In the genomic region with DNA sequence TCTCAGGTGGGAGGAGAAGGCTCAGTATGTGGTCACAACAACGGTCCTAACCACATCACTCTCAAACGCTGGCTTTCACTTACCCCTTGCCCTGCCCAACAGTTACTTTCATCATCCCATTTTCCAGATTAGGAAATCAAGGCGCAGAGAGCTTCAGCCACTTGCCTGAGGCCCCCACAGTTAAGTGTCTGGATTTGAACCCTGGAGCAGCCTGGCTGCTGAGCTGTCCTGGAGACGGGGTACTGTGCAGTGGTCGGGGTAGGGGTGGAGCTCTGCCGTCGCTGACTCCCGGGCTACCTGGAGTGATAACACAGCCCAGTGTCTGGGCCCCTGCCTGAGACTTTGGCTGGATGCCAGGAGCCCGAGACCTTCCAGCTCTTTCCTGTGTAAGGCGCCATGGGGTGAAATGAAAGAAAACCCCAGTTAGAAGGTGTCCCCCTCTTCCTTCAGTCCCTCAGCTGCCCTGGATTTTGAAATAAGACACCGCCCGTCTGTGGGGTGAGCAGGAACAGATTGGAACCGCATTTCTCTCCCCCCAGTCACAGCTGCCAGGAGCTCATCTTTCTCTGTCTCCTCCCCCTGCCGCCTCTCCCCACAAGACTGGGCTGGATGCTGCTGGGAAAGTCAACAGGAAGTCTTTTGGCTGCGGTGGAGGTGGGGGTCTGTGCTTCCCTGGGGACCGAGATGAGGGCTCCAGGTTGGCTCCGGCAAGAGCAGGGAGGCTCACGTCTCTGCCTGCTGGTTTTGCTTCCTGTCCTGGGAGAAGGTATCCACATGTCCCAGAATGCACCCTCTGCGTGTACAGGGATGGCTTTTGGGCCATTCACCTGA, we compare ENCODE assay signal across 9 cellular contexts.
DNase-seq lines count a peak whose midpoint lies in the region; ATAC-seq and TF ChIP-seq lines count a peak whose summit lies in the region.
"Had no signal": no experiment of that assay in that cellular context is flagged by ENCODE, and none has a peak within 500 bp of the region (broad histone marks: within the 10 kb centered on the region; RNA-seq: fewer than 3 reads in every experiment).

No MANE protein-coding gene starts in this region.

- H3K9me3 Mint-ChIP-seq in activated CD4-positive, alpha-beta T cell treated with anti-CD3 and anti-CD28 coated beads, Interleukin-2, amount 10 ng/mL, durations not matched to agents 24 days and 14 days, result no peaks in the 10 kb centered on the region
- H3K9me3 Mint-ChIP-seq in osteocyte (ENCODE audit: unreplicated experiment), result no peaks in the 10 kb centered on the region

- peaks cover 30 to 61% of the 10 kb centered on the region in 2 donors for H3K4me1 ChIP-seq in esophagus (ENCODE audit: control insufficient read depth in 2 of 2, insufficient read depth in 2 of 2, low read length in 1 of 2)

- intact Hi-C loops in activated CD4-positive, alpha-beta T cell treated with anti-CD3 and anti-CD28 coated beads, Interleukin-2, amount 10 ng/mL, durations not matched to agents 24 days and 14 days (cut with micrococcal nuclease), result no loop called here

- H3K4me1 Mint-ChIP-seq in activated CD4-positive, alpha-beta T cell treated with anti-CD3 and anti-CD28 coated beads, Interleukin-2, amount 10 ng/mL, durations not matched to agents 24 days and 14 days, result peaks cover 35% of the 10 kb centered on the region
- peaks cover 72% of the 10 kb centered on the region for H3K4me1 Mint-ChIP-seq in osteocyte (ENCODE audit: unreplicated experiment)

- ATAC-seq in activated CD4-positive, CD25-positive, alpha-beta regulatory T cell treated with anti-CD3 and anti-CD28 coated beads, Interleukin-2, amount 50 U/mL, for 24 hours, result peak; percentile 55 to 66
- ATAC-seq in GM21737 (IDR thresholded peaks at IDR 0.05; ENCODE audit: unreplicated experiment), result no peak

- peak overlapping the region; percentile 75 for H3K4me3 Mint-ChIP-seq in activated CD4-positive, alpha-beta T cell treated with anti-CD3 and anti-CD28 coated beads, Interleukin-2, amount 10 ng/mL, durations not matched to agents 24 days and 14 days
- H3K4me3 Mint-ChIP-seq in osteocyte (ENCODE audit: unreplicated experiment), result peak overlapping the region; percentile 54

- no peak overlapping the region for H3K4me3 ChIP-seq in esophagus (ENCODE audit: low read depth in 1 of 2, low read length in 2 of 2)

- H3K27ac Mint-ChIP-seq in activated CD4-positive, alpha-beta T cell treated with anti-CD3 and anti-CD28 coated beads, Interleukin-2, amount 10 ng/mL, durations not matched to agents 24 days and 14 days, result peak overlapping the region; percentile 85
- peak overlapping the region; percentile 92 for H3K27ac Mint-ChIP-seq in osteocyte (ENCODE audit: unreplicated experiment)

- no peak for DNase-seq in activated CD4-positive, CD25-positive, alpha-beta regulatory T cell treated with anti-CD3 and anti-CD28 coated beads, Interleukin-2, amount 50 U/mL, for 72 hours
- DNase-seq in NCI-H2171 treated with DMSO at 0.1 percent for 48 hours (lab: John Stamatoyannopoulos, UW) (peak; percentile 100), osteocyte (ENCODE audit: extremely low spot score, unreplicated experiment) (no peak), foreskin melanocyte (no peak)
- DNase-seq in activated CD4-positive, alpha-beta T cell treated with anti-CD3 and anti-CD28 coated beads, Interleukin-2, amount 10 ng/mL, durations not matched to agents 24 days and 14 days, result peak; percentile 78

- no peaks in the 10 kb centered on the region for H3K27me3 ChIP-seq in esophagus (ENCODE audit: control insufficient read depth in 1 of 2, insufficient read depth in 2 of 2, low read length in 2 of 2)

- 24 to 41% methylated on average over 18 to 19 of the region's 19 CpGs for WGBS in esophagus, 2 donors

- peaks cover 0 to 2% of the 10 kb centered on the region in 2 donors for H3K36me3 ChIP-seq in esophagus (ENCODE audit: control insufficient read depth in 2 of 2, insufficient read depth in 2 of 2, low read length in 1 of 2)

- peaks cover 11% of the 10 kb centered on the region for H3K36me3 Mint-ChIP-seq in activated CD4-positive, alpha-beta T cell treated with anti-CD3 and anti-CD28 coated beads, Interleukin-2, amount 10 ng/mL, durations not matched to agents 24 days and 14 days (ENCODE audit: low read depth)
- H3K36me3 Mint-ChIP-seq in osteocyte (ENCODE audit: unreplicated experiment), result no peaks in the 10 kb centered on the region

- H3K27me3 Mint-ChIP-seq in activated CD4-positive, alpha-beta T cell treated with anti-CD3 and anti-CD28 coated beads, Interleukin-2, amount 10 ng/mL, durations not matched to agents 24 days and 14 days, result no peaks in the 10 kb centered on the region
- H3K27me3 Mint-ChIP-seq in osteocyte (ENCODE audit: unreplicated experiment), result no peaks in the 10 kb centered on the region

- TF ChIP-seq CTCF in osteocyte (IDR thresholded peaks at IDR 0.05), result no peak

- H3K27ac ChIP-seq in esophagus (ENCODE audit: low read depth in 2 of 2, low read length in 1 of 2), result peak overlapping the region; percentile 52 to 81
- H3K27ac ChIP-seq: 22Rv1 had no signal

- H3K9me3 ChIP-seq in esophagus (ENCODE audit: control insufficient read depth in 2 of 2, insufficient read depth in 1 of 2, low read depth in 1 of 2, low read length in 1 of 2), result no peaks in the 10 kb centered on the region

Comparison
In these comparisons a context has a peak if more than half of its experiments do, and no peak if none do; other contexts are left out.
1. DNase-seq: peak in NCI-H2171 treated with DMSO at 0.1 percent for 48 hours (single experiment) and activated CD4-positive, alpha-beta T cell treated with anti-CD3 and anti-CD28 coated beads, Interleukin-2, amount 10 ng/mL, durations not matched to agents 24 days and 14 days (single experiment); none in activated CD4-positive, CD25-positive, alpha-beta regulatory T cell treated with anti-CD3 and anti-CD28 coated beads, Interleukin-2, amount 50 U/mL, for 72 hours (single experiment), osteocyte (single experiment) and foreskin melanocyte (single experiment).